ENCODE assay signal across 14 cellular contexts in genomic region chr17:79126139-79126538, GRCh38. TPM values are rescaled to one million over a fixed set of nuclear protein-coding genes. Genes with fewer than 3 reads are reported as not detected.
DNase-seq lines count a peak whose midpoint lies in the region; ATAC-seq and TF ChIP-seq lines count a peak whose summit lies in the region.
"Had no signal": no experiment of that assay in that cellular context is flagged by ENCODE, and none has a peak within 500 bp of the region (broad histone marks: within the 10 kb centered on the region; RNA-seq: fewer than 3 reads in every experiment).

No MANE protein-coding gene starts in this region.

- no peaks in the 10 kb centered on the region for H4K20me1 ChIP-seq in DOHH2 (ENCODE audit: control insufficient read depth, insufficient read depth, low read depth, low read length)

- POLR2A ChIA-PET in Panc1 (lab: Charles Lee): no interaction called here

- DNase-seq in Panc1 (ENCODE audit: low read depth, low spot score) (no peak), left ventricle myocardium superior (no peak)
- DNase-seq: activated naive CD8-positive, alpha-beta T cell treated with anti-CD3 and anti-CD28 coated beads, Interleukin-2, amount 50 U/mL, for 24 hours; CD4-positive, alpha-beta T cell; gastrocnemius medialis; IMR-90; left cardiac atrium; NCI-H2107 had no signal

- H3F3A ChIP-seq in DOHH2 (ENCODE audit: control insufficient read depth, insufficient read depth): no peaks in the 10 kb centered on the region

- H3K27ac ChIP-seq in 22Rv1 (no peak overlapping the region), DOHH2 (ENCODE audit: low read depth, low read length) (no peak overlapping the region), Panc1 (ENCODE audit: low read length) (no peak overlapping the region)
- H3K27ac ChIP-seq: gastrocnemius medialis had no signal

- intact Hi-C loops in Panc1 (cut with micrococcal nuclease; ENCODE audit: unreplicated experiment) (no loop called here), left ventricle myocardium superior (cut with micrococcal nuclease) (no loop called here)

- CTCF ChIA-PET in Panc1 (lab: Charles Lee): interaction anchor here (0.6 kb wide), 1 partner anchor 540 kb away, joined by 4 read pairs; no protein-coding TSS in a partner anchor

- BruUV-seq in Panc1 (replicated peaks; lab: Mats Ljungman, UMichigan): no TSS peak

- TF ChIP-seq CTCF in 22Rv1 (IDR thresholded peaks at IDR 0.05): peak; percentile 22
- peak; percentile 44 for TF ChIP-seq CTCF in DOHH2 (IDR thresholded peaks at IDR 0.05; ENCODE audit: low read depth, low read length, poor library complexity, severe bottlenecking)
- no peak for TF ChIP-seq CTCF in Panc1 (IDR thresholded peaks at IDR 0.05)

- H3K4me3 ChIP-seq in DOHH2 (ENCODE audit: low read length) (no peak overlapping the region), Panc1 (ENCODE audit: low read depth in 2 of 2, low read length in 2 of 2) (no peak overlapping the region)
- H3K4me3 ChIP-seq: gastrocnemius medialis had no signal

- H3K9me2 ChIP-seq in DOHH2 (replicated peaks; ENCODE audit: control insufficient read depth, low read length): no peaks in the 10 kb centered on the region

- H3K4me1 ChIP-seq in DOHH2 (ENCODE audit: control insufficient read depth, low read length): no peaks in the 10 kb centered on the region
- H3K4me1 ChIP-seq in Panc1 (ENCODE audit: control insufficient read depth, insufficient read depth, low read length): no peaks in the 10 kb centered on the region; the same call in 1 of the 2 replicates
- H3K4me1 ChIP-seq: gastrocnemius medialis had no signal

- in situ Hi-C loops in Panc1 (cut with HindIII; ENCODE audit: low pct_unique_long_range_greater_than_20kb, low sequenced_read_pairs): no loop called here

- peak; percentile 73 for ATAC-seq in Panc1
- ATAC-seq in left ventricle myocardium superior: peak; percentile 45
- ATAC-seq in GM21576 (IDR thresholded peaks at IDR 0.05; ENCODE audit: unreplicated experiment): no peak
- no peak for ATAC-seq in GM18498 (IDR thresholded peaks at IDR 0.05; ENCODE audit: unreplicated experiment)
- no peak for ATAC-seq in GM19023 (IDR thresholded peaks at IDR 0.05; ENCODE audit: unreplicated experiment)
- ATAC-seq in HG02642 (IDR thresholded peaks at IDR 0.05; ENCODE audit: poor library complexity, unreplicated experiment): no peak
- ATAC-seq: activated naive CD8-positive, alpha-beta T cell treated with anti-CD3 and anti-CD28 coated beads, Interleukin-2, amount 50 U/mL, for 24 hours; gastrocnemius medialis had no signal

- no peak overlapping the region for H3K4me2 ChIP-seq in DOHH2 (ENCODE audit: low read length)

- H3K36me3 ChIP-seq in DOHH2 (ENCODE audit: control insufficient read depth, low read length) (no peaks in the 10 kb centered on the region), Panc1 (ENCODE audit: control insufficient read depth, insufficient read depth, low read length) (no peaks in the 10 kb centered on the region)
- H3K36me3 ChIP-seq: gastrocnemius medialis had no signal

- H3K79me2 ChIP-seq in DOHH2 (ENCODE audit: control insufficient read depth, low read length): no peaks in the 10 kb centered on the region

- no peaks in the 10 kb centered on the region for H3K9me3 ChIP-seq in DOHH2 (ENCODE audit: control insufficient read depth, insufficient read depth, low read length)
- no peaks in the 10 kb centered on the region for H3K9me3 ChIP-seq in Panc1 (ENCODE audit: control insufficient read depth, insufficient read depth, low read depth, low read length)
- H3K9me3 ChIP-seq: gastrocnemius medialis had no signal

- no peaks in the 10 kb centered on the region for H3K27me3 ChIP-seq in DOHH2 (ENCODE audit: control insufficient read depth, low read length)
- H3K27me3 ChIP-seq in Panc1 (ENCODE audit: control insufficient read depth, insufficient read depth, low read length): peaks cover 8% of the 10 kb centered on the region; the same call in 1 of the 2 replicates

RNA-seq across cellular contexts. Expression of gene ENGASE, which starts 51.5 kb away (rescaled TPM):
- total RNA-seq in Panc1 (2021; ENCODE audit: unreplicated experiment) (32.3 TPM), left ventricle myocardium superior (32.8 TPM)
- polyA plus RNA-seq in Panc1 (2012; ENCODE audit: insufficient read length): 20.4 TPM

Comparison
In these comparisons a context has a peak if more than half of its experiments do, and no peak if none do; other contexts are left out.
1. ATAC-seq: peak in Panc1 (single experiment) and left ventricle myocardium superior (single experiment); none in GM21576 (single experiment), GM18498 (single experiment), GM19023 (single experiment) and HG02642 (single experiment).